21 cellular contexts compared by ENCODE assay signal in genomic region chr5:34886718-34887117, GRCh38. TPM values are rescaled to one million over a fixed set of nuclear protein-coding genes. Genes with fewer than 3 reads are reported as not detected.
"Had no signal": no experiment of that assay in that cellular context is flagged by ENCODE, and none has a peak within 500 bp of the region (broad histone marks: within the 10 kb centered on the region; RNA-seq: fewer than 3 reads in every experiment).

No MANE protein-coding gene starts in this region.

- H3K36me3 ChIP-seq: breast epithelium, colonic mucosa, neutrophil, ovary, prostate gland, right atrium auricular region, tibial artery had no signal

- H3K4me1 ChIP-seq: breast epithelium, colonic mucosa, prostate gland, right atrium auricular region, tibial artery had no signal

- ATAC-seq: activated T-cell treated with anti-CD3 and anti-CD28 coated beads, Interleukin-2, amount 50 U/mL, for 4 hours; natural killer cell treated with Interleukin-12 subunit alpha and Interleukin-12 subunit beta and Interleukin-15 and Interleukin-18, amount 100 ng/mL, for 72 hours; stimulated activated naive CD8-positive, alpha-beta T cell treated with anti-CD3 and anti-CD28 coated beads, Interleukin-15, Interleukin-2, amounts not matched to agents 100 U/mL and 50 U/mL, for 24 hours had no signal

- H3K4me3 ChIP-seq: breast epithelium, colonic mucosa, dorsolateral prefrontal cortex, ovary, prostate gland, right atrium auricular region, tibial artery had no signal

- H3K27ac ChIP-seq: breast epithelium, colonic mucosa, dorsolateral prefrontal cortex, neutrophil, ovary, prostate gland, right atrium auricular region, tibial artery had no signal

- DNase-seq: activated CD4-positive, alpha-beta T cell treated with anti-CD3 and anti-CD28 coated beads, Interleukin-2, amount 50 U/mL, for 48 hours; activated CD8-positive, alpha-beta memory T cell treated with anti-CD3 and anti-CD28 coated beads, Interleukin-2, amount 50 U/mL, for 48 hours; activated naive CD4-positive, alpha-beta T cell treated with anti-CD3 and anti-CD28 coated beads for 36 hours; activated naive CD8-positive, alpha-beta T cell treated with anti-CD3 and anti-CD28 coated beads, Interleukin-2, amount 10 ng/mL, durations not matched to agents 7 days and 5 days; activated T-cell treated with anti-CD3 and anti-CD28 coated beads, Interleukin-2, amount 50 U/mL, for 4 hours; amniotic stem cell; colonic mucosa; dorsolateral prefrontal cortex; foreskin fibroblast; ovary; stimulated activated CD4-positive, alpha-beta T cell treated with anti-CD3 and anti-CD28 coated beads, Interleukin-4, amount 100 ng/mL, for 24 hours; stimulated activated naive CD8-positive, alpha-beta T cell treated with anti-CD3 and anti-CD28 coated beads, Interleukin-15, Interleukin-2, amounts not matched to agents 100 U/mL and 50 U/mL, for 24 hours; substantia nigra; tibial artery had no signal

- H3K27me3 ChIP-seq: breast epithelium, colonic mucosa, dorsolateral prefrontal cortex, ovary, right atrium auricular region, tibial artery had no signal

- H3K9me3 ChIP-seq: breast epithelium, colonic mucosa, neutrophil, ovary, prostate gland, right atrium auricular region, tibial artery had no signal

RNA-seq across cellular contexts. Expression of gene TTC23L, which starts 47.8 kb away (rescaled TPM):
- total RNA-seq: activated naive CD8-positive, alpha-beta T cell treated with anti-CD3 and anti-CD28 coated beads, Interleukin-2, amount 10 ng/mL, durations not matched to agents 7 days and 5 days; activated T-helper 2 cell treated with anti-CD3 and anti-CD28 coated beads, Interferon-gamma antibody, Interleukin-2, Interleukin-4, amounts not matched to agents 10 μg/mL and 5 μg/mL and 100 μg/mL, durations not matched to agents 14 hours and 24 hours and 36 hours; natural killer cell treated with Interleukin-12 subunit alpha and Interleukin-12 subunit beta and Interleukin-15 and Interleukin-18, amount 100 ng/mL, for 72 hours; T-helper 2 cell treated with Interferon-gamma antibody and Interleukin-4, amounts not matched to agents 100 ng/mL and 5 ng/mL, for 36 hours had no signal
